In genomic region chr12:20451759-20452158, GRCh38 we compare ENCODE assay signal across 20 cellular contexts.
DNase-seq lines count a peak whose midpoint lies in the region; ATAC-seq and TF ChIP-seq lines count a peak whose summit lies in the region.
"Had no signal": no experiment of that assay in that cellular context is flagged by ENCODE, and none has a peak within 500 bp of the region (broad histone marks: within the 10 kb centered on the region; RNA-seq: fewer than 3 reads in every experiment).

No MANE protein-coding gene starts in this region.

- no peak for ATAC-seq in HG03280 (IDR thresholded peaks at IDR 0.05; ENCODE audit: unreplicated experiment)
- ATAC-seq: heart right ventricle; psoas muscle; stimulated activated memory B cell treated with anti-CD40 and anti-IgM and Interleukin-4, amounts not matched to agents 10 μg/mL and 1 μg/mL and 100 μg/mL, for 72 hours had no signal

- H3K9me3 Mint-ChIP-seq in HFFc6, result no peaks in the 10 kb centered on the region
- H3K9me3 Mint-ChIP-seq: activated CD4-positive, alpha-beta T cell treated with anti-CD3 and anti-CD28 coated beads, Interleukin-2, amount 10 ng/mL, durations not matched to agents 24 days and 14 days; nephron had no signal

- peaks cover 32% of the 10 kb centered on the region for H3K4me1 Mint-ChIP-seq in HFFc6 (ENCODE audit: low read depth)
- H3K4me1 Mint-ChIP-seq: activated CD4-positive, alpha-beta T cell treated with anti-CD3 and anti-CD28 coated beads, Interleukin-2, amount 10 ng/mL, durations not matched to agents 24 days and 14 days; CD4-positive, CD25-positive, alpha-beta regulatory T cell; nephron; stimulated activated memory B cell treated with anti-CD40 and anti-IgM and Interleukin-4, amounts not matched to agents 10 μg/mL and 1 μg/mL and 100 μg/mL, for 72 hours had no signal

- peaks cover 9% of the 10 kb centered on the region for H3K27me3 Mint-ChIP-seq in HFFc6 (ENCODE audit: insufficient read depth)
- H3K27me3 Mint-ChIP-seq: activated CD4-positive, alpha-beta T cell treated with anti-CD3 and anti-CD28 coated beads, Interleukin-2, amount 10 ng/mL, durations not matched to agents 24 days and 14 days; CD4-positive, CD25-positive, alpha-beta regulatory T cell; stimulated activated memory B cell treated with anti-CD40 and anti-IgM and Interleukin-4, amounts not matched to agents 10 μg/mL and 1 μg/mL and 100 μg/mL, for 72 hours had no signal

- no peak for TF ChIP-seq CTCF in HFFc6 (IDR thresholded peaks at IDR 0.05)

- H3K36me3 Mint-ChIP-seq in HFFc6 (ENCODE audit: low read depth), result no peaks in the 10 kb centered on the region
- H3K36me3 Mint-ChIP-seq: CD4-positive, CD25-positive, alpha-beta regulatory T cell; stimulated activated memory B cell treated with anti-CD40 and anti-IgM and Interleukin-4, amounts not matched to agents 10 μg/mL and 1 μg/mL and 100 μg/mL, for 72 hours had no signal

- DNase-seq in HFFc6 (peak; percentile 81), T1000 (lab: John Stamatoyannopoulos, UW) (peak; percentile 46), glomerular visceral epithelial cell (ENCODE audit: extremely low spot score) (peak; percentile 82), NCI-H748 (lab: John Stamatoyannopoulos, UW; ENCODE audit: unreplicated experiment) (no peak), DMS53 treated with DMSO at 0.1 percent for 48 hours (lab: John Stamatoyannopoulos, UW; ENCODE audit: unreplicated experiment) (no peak), DMS 273 (lab: John Stamatoyannopoulos, UW; ENCODE audit: unreplicated experiment) (no peak)
- DNase-seq: activated CD4-positive, alpha-beta T cell treated with anti-CD3 and anti-CD28 coated beads, Interleukin-2, amount 10 ng/mL, durations not matched to agents 24 days and 14 days; activated CD8-positive, alpha-beta memory T cell treated with anti-CD3 and anti-CD28 coated beads, Interleukin-2, amount 50 U/mL, for 4 hours; activated naive CD4-positive, alpha-beta T cell treated with Interleukin-2 at 50 U/mL for 16 hours; CD4-positive, CD25-positive, alpha-beta regulatory T cell; DND-41; dorsolateral prefrontal cortex; heart right ventricle; NCI-H1930; NCI-H510A treated with DMSO at 0.1 percent for 48 hours; psoas muscle; tibial artery had no signal

- no peak overlapping the region for H3K27ac Mint-ChIP-seq in HFFc6
- H3K27ac Mint-ChIP-seq: activated CD4-positive, alpha-beta T cell treated with anti-CD3 and anti-CD28 coated beads, Interleukin-2, amount 10 ng/mL, durations not matched to agents 24 days and 14 days; CD4-positive, CD25-positive, alpha-beta regulatory T cell; nephron; stimulated activated memory B cell treated with anti-CD40 and anti-IgM and Interleukin-4, amounts not matched to agents 10 μg/mL and 1 μg/mL and 100 μg/mL, for 72 hours had no signal

- H3K4me3 Mint-ChIP-seq in HFFc6, result no peak overlapping the region
- H3K4me3 Mint-ChIP-seq: activated CD4-positive, alpha-beta T cell treated with anti-CD3 and anti-CD28 coated beads, Interleukin-2, amount 10 ng/mL, durations not matched to agents 24 days and 14 days; CD4-positive, CD25-positive, alpha-beta regulatory T cell; nephron; stimulated activated memory B cell treated with anti-CD40 and anti-IgM and Interleukin-4, amounts not matched to agents 10 μg/mL and 1 μg/mL and 100 μg/mL, for 72 hours had no signal

Comparison
In these comparisons a context has a peak if more than half of its experiments do, and no peak if none do; other contexts are left out.
1. DNase-seq: peak in HFFc6 (single experiment), T1000 (single experiment) and glomerular visceral epithelial cell (single experiment); none in NCI-H748 (single experiment), DMS53 treated with DMSO at 0.1 percent for 48 hours (single experiment) and DMS 273 (single experiment).